ENCODE assay signal across 1 cellular context in the genomic region with DNA sequence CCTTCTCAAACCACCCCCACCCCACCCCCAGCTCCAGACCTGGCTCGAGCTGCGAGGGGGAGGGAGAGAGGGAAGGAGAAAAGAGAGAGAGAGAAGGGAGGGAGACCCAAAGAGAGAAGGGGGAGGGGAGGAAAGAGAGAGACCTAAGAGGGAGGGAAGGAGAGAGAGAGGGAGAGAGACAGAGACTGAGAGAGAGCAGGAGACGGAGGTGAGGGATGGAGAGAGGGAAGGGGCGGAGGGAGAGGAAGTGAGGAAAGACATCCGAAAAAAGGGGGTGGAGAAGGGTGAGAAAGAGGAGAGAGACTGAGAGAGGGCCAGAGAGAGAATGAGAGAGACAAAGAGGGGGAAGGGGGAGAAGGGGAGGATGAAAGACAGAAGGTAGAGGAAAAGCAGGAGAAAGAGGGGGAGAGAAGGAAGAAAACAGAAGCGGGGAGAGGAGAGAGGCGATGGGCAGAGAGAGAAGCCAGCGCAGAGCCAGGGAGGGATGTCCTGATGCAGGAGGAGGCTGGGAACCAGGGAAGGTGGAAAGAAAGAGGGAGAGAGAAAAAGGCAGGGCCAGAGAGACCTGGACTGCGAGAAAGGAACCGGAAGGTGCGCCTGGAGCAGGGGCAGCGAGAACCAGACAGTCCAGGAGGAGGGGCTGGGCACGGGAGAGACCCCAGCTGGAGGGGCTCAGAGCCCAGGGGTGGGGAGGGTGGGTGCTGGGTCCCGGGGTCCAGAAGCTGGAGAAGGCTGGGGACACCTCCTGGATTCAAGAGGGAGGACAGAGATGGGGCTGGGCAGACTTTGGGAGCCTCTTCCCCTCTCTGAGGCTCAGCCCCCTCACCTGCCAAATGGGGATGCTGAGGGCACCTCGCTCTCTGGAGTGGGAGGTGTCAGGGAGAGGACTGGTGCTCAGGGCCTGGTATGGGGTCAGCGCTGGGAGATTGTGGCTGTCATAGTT.
A peak's percentile ranks its signal among the peaks of the same experiment; 100 is the strongest.
TF ChIP-seq lines count a peak whose summit lies in the region.

No MANE protein-coding gene starts in this region.

TF ChIP-seq in K562, 482 proteins besides CTCF, POLR2A, EP300 and RAD21 (continued from another document and continues in another):
- TF ChIP-seq, protein P1, sequence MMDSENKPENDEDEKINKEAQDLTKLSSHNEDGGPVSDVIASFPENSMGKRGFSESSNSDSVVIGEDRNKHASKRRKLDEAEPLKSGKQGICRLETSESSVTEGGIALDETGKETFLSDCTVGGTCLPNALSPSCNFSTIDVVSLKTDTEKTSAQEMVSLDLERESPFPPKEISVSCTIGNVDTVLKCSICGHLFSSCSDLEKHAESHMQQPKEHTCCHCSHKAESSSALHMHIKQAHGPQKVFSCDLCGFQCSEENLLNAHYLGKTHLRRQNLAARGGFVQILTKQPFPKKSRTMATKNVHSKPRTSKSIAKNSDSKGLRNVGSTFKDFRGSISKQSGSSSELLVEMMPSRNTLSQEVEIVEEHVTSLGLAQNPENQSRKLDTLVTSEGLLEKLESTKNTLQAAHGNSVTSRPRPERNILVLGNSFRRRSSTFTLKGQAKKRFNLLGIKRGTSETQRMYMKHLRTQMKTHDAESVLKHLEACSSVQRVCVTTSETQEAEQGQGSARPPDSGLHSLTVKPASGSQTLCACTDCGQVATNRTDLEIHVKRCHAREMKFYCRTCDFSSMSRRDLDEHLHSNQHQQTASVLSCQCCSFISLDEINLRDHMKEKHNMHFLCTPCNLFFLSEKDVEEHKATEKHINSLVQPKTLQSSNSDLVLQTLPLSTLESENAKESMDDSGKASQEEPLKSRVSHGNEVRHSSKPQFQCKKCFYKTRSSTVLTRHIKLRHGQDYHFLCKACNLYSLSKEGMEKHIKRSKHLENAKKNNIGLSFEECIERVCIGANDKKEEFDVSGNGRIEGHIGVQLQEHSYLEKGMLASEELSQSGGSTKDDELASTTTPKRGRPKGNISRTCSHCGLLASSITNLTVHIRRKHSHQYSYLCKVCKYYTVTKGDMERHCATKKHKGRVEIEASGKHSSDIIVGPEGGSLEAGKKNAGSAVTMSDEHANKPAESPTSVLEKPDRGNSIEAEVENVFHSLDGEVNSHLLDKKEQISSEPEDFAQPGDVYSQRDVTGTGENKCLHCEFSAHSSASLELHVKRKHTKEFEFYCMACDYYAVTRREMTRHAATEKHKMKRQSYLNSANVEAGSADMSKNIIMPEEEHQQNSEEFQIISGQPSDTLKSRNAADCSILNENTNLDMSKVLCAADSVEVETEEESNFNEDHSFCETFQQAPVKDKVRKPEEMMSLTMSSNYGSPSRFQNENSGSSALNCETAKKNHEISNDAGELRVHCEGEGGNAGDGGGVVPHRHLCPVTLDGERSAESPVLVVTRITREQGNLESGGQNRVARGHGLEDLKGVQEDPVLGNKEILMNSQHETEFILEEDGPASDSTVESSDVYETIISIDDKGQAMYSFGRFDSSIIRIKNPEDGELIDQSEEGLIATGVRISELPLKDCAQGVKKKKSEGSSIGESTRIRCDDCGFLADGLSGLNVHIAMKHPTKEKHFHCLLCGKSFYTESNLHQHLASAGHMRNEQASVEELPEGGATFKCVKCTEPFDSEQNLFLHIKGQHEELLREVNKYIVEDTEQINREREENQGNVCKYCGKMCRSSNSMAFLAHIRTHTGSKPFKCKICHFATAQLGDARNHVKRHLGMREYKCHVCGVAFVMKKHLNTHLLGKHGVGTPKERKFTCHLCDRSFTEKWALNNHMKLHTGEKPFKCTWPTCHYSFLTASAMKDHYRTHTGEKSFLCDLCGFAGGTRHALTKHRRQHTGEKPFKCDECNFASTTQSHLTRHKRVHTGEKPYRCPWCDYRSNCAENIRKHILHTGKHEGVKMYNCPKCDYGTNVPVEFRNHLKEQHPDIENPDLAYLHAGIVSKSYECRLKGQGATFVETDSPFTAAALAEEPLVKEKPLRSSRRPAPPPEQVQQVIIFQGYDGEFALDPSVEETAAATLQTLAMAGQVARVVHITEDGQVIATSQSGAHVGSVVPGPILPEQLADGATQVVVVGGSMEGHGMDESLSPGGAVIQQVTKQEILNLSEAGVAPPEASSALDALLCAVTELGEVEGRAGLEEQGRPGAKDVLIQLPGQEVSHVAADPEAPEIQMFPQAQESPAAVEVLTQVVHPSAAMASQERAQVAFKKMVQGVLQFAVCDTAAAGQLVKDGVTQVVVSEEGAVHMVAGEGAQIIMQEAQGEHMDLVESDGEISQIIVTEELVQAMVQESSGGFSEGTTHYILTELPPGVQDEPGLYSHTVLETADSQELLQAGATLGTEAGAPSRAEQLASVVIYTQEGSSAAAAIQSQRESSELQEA (IDR thresholded peaks at IDR 0.05; ENCODE audit: low read depth) = peak; percentile 56; the same call in 1 of the 2 replicates
- TF ChIP-seq LARP7 (IDR thresholded peaks at IDR 0.05) (peak; percentile 98), ZC3H11A (IDR thresholded peaks at IDR 0.05; ENCODE audit: low read depth, low read length) (no peak), DPF2 (IDR thresholded peaks at IDR 0.05) (peak; percentile 92), SMARCE1 (IDR thresholded peaks at IDR 0.05) (peak; percentile 78), RBM14 (IDR thresholded peaks at IDR 0.05; ENCODE audit: borderline replicate concordance, insufficient read depth, low read depth, low read length) (no peak), MEF2D (tag; conservative IDR thresholded peaks at IDR 0.05; ENCODE audit: low read depth) (no peak), DMBX1 (CRISPR knock-in tag; IDR thresholded peaks at IDR 0.05; ENCODE audit: borderline replicate concordance) (no peak), ZBTB7A (IDR thresholded peaks at IDR 0.05; ENCODE audit: borderline replicate concordance, control insufficient read depth, low read depth, low read length) (peak; percentile 66; the same call in 1 of the 2 replicates), POLR2G (IDR thresholded peaks at IDR 0.05; ENCODE audit: low read depth, low read length) (no peak), KDM4B (IDR thresholded peaks at IDR 0.05; ENCODE audit: borderline replicate concordance in 2 of 2, low read depth in 1 of 2) (no peak), ZEB2 (IDR thresholded peaks at IDR 0.05) (peak; percentile 85), HNRNPLL (IDR thresholded peaks at IDR 0.05; ENCODE audit: low read depth, low read length, poor library complexity, severe bottlenecking) (no peak), ZNF184 (CRISPR knock-in tag; IDR thresholded peaks at IDR 0.05) (no peak), MEIS2 (IDR thresholded peaks at IDR 0.05; ENCODE audit: partially characterized antibody) (peak; percentile 41)
- TF ChIP-seq, protein P2, sequence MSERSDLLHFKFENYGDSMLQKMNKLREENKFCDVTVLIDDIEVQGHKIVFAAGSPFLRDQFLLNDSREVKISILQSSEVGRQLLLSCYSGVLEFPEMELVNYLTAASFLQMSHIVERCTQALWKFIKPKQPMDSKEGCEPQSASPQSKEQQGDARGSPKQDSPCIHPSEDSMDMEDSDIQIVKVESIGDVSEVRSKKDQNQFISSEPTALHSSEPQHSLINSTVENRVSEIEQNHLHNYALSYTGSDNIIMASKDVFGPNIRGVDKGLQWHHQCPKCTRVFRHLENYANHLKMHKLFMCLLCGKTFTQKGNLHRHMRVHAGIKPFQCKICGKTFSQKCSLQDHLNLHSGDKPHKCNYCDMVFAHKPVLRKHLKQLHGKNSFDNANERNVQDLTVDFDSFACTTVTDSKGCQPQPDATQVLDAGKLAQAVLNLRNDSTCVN (CRISPR knock-in tag; IDR thresholded peaks at IDR 0.05) = peak; percentile 83
- TF ChIP-seq, protein P3, sequence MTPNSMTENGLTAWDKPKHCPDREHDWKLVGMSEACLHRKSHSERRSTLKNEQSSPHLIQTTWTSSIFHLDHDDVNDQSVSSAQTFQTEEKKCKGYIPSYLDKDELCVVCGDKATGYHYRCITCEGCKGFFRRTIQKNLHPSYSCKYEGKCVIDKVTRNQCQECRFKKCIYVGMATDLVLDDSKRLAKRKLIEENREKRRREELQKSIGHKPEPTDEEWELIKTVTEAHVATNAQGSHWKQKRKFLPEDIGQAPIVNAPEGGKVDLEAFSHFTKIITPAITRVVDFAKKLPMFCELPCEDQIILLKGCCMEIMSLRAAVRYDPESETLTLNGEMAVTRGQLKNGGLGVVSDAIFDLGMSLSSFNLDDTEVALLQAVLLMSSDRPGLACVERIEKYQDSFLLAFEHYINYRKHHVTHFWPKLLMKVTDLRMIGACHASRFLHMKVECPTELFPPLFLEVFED (CRISPR knock-in tag; conservative IDR thresholded peaks at IDR 0.05) = peak; percentile 68; the same call in 1 of the 2 replicates
- TF ChIP-seq, protein P4, sequence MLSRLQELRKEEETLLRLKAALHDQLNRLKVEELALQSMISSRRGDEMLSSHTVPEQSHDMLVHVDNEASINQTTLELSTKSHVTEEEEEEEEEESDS (CRISPR knock-in tag; IDR thresholded peaks at IDR 0.05) = no peak
- TF ChIP-seq, protein P5, sequence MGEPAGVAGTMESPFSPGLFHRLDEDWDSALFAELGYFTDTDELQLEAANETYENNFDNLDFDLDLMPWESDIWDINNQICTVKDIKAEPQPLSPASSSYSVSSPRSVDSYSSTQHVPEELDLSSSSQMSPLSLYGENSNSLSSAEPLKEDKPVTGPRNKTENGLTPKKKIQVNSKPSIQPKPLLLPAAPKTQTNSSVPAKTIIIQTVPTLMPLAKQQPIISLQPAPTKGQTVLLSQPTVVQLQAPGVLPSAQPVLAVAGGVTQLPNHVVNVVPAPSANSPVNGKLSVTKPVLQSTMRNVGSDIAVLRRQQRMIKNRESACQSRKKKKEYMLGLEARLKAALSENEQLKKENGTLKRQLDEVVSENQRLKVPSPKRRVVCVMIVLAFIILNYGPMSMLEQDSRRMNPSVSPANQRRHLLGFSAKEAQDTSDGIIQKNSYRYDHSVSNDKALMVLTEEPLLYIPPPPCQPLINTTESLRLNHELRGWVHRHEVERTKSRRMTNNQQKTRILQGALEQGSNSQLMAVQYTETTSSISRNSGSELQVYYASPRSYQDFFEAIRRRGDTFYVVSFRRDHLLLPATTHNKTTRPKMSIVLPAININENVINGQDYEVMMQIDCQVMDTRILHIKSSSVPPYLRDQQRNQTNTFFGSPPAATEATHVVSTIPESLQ (CRISPR knock-in tag; IDR thresholded peaks at IDR 0.05) = no peak
- TF ChIP-seq, protein P6, sequence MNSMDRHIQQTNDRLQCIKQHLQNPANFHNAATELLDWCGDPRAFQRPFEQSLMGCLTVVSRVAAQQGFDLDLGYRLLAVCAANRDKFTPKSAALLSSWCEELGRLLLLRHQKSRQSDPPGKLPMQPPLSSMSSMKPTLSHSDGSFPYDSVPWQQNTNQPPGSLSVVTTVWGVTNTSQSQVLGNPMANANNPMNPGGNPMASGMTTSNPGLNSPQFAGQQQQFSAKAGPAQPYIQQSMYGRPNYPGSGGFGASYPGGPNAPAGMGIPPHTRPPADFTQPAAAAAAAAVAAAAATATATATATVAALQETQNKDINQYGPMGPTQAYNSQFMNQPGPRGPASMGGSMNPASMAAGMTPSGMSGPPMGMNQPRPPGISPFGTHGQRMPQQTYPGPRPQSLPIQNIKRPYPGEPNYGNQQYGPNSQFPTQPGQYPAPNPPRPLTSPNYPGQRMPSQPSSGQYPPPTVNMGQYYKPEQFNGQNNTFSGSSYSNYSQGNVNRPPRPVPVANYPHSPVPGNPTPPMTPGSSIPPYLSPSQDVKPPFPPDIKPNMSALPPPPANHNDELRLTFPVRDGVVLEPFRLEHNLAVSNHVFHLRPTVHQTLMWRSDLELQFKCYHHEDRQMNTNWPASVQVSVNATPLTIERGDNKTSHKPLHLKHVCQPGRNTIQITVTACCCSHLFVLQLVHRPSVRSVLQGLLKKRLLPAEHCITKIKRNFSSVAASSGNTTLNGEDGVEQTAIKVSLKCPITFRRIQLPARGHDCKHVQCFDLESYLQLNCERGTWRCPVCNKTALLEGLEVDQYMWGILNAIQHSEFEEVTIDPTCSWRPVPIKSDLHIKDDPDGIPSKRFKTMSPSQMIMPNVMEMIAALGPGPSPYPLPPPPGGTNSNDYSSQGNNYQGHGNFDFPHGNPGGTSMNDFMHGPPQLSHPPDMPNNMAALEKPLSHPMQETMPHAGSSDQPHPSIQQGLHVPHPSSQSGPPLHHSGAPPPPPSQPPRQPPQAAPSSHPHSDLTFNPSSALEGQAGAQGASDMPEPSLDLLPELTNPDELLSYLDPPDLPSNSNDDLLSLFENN (IDR thresholded peaks at IDR 0.05; ENCODE audit: low read depth in 2 of 2, low read length in 2 of 2) = no peak
- TF ChIP-seq, protein P7, sequence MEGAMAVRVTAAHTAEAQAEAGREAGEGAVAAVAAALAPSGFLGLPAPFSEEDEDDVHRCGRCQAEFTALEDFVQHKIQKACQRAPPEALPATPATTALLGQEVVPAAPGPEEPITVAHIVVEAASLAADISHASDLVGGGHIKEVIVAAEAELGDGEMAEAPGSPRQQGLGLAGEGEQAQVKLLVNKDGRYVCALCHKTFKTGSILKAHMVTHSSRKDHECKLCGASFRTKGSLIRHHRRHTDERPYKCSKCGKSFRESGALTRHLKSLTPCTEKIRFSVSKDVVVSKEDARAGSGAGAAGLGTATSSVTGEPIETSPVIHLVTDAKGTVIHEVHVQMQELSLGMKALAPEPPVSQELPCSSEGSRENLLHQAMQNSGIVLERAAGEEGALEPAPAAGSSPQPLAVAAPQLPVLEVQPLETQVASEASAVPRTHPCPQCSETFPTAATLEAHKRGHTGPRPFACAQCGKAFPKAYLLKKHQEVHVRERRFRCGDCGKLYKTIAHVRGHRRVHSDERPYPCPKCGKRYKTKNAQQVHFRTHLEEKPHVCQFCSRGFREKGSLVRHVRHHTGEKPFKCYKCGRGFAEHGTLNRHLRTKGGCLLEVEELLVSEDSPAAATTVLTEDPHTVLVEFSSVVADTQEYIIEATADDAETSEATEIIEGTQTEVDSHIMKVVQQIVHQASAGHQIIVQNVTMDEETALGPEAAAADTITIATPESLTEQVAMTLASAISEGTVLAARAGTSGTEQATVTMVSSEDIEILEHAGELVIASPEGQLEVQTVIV (CRISPR knock-in tag; IDR thresholded peaks at IDR 0.05; ENCODE audit: borderline replicate concordance) = no peak
- TF ChIP-seq, protein P8, sequence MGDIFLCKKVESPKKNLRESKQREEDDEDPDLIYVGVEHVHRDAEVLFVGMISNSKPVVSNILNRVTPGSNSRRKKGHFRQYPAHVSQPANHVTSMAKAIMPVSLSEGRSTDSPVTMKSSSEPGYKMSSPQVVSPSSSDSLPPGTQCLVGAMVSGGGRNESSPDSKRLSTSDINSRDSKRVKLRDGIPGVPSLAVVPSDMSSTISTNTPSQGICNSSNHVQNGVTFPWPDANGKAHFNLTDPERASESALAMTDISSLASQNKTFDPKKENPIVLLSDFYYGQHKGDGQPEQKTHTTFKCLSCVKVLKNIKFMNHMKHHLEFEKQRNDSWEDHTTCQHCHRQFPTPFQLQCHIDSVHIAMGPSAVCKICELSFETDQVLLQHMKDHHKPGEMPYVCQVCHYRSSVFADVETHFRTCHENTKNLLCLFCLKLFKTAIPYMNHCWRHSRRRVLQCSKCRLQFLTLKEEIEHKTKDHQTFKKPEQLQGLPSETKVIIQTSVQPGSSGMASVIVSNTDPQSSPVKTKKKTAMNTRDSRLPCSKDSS (IDR thresholded peaks at IDR 0.05; ENCODE audit: low read depth, partially characterized antibody) = peak; percentile 73
- TF ChIP-seq, protein P9, sequence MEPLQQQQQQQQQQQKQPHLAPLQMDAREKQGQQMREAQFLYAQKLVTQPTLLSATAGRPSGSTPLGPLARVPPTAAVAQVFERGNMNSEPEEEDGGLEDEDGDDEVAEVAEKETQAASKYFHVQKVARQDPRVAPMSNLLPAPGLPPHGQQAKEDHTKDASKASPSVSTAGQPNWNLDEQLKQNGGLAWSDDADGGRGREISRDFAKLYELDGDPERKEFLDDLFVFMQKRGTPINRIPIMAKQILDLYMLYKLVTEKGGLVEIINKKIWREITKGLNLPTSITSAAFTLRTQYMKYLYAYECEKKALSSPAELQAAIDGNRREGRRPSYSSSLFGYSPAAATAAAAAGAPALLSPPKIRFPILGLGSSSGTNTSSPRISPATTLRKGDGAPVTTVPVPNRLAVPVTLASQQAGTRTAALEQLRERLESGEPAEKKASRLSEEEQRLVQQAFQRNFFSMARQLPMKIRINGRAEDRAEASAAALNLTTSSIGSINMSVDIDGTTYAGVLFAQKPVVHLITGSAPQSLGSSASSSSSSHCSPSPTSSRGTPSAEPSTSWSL (CRISPR knock-in tag; IDR thresholded peaks at IDR 0.05; ENCODE audit: borderline replicate concordance) = no peak
